Comparison of ENCODE assay signal across 8 cellular contexts in the genomic region with DNA sequence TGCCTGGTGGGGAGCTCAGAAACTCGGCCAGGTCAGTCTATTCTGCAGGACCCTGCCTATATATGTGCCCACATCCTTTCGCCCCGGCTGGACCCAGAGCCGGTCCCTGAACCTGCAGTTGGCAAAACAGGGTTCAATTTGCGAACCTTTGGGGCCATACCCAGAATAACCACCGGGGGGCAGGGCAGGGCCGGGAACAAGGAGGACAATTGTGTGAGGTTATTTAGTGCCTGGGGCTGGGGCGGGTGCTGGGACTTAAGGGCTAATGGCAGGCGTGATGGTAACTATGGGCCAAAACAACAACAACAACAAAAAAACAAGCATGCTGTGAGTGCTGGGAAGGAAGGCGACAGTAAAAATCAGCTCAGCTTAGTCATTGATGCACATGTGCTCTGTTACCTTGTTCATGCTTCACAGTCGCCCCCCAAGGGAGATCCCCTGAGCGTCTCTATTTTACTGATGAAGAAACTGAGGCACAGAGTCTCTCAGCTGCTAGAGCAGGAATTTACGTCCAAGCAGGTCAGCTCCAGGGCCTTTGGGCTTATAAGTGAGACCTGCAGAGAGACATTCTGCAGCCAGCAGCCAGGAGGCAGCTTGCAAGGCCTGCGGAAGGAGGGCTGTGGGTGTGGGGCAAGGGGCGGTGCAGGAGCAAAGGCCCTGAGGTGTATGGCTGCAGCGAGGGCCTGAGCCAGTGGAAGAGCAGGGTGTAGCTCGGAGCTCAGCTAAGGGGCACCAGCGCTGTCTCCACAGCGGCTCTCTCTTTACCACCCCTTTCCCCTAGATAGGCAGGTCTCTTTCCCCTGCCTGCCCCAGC.
A peak's percentile ranks its signal among the peaks of the same experiment; 100 is the strongest.
DNase-seq lines count a peak whose midpoint lies in the region; ATAC-seq, FAIRE-seq and TF ChIP-seq lines count a peak whose summit lies in the region.

No MANE protein-coding gene starts in this region.

- peaks cover 2% of the 10 kb centered on the region for H3K27me3 Mint-ChIP-seq in activated CD4-positive, alpha-beta T cell treated with anti-CD3 and anti-CD28 coated beads, Interleukin-2, amount 10 ng/mL, durations not matched to agents 7 days and 5 days

- no peak overlapping the region for H3K27ac Mint-ChIP-seq in activated CD4-positive, alpha-beta T cell treated with anti-CD3 and anti-CD28 coated beads, Interleukin-2, amount 10 ng/mL, durations not matched to agents 7 days and 5 days

- peak; percentile 88 for TF ChIP-seq CTCF in AG09309 (IDR thresholded peaks at IDR 0.05; ENCODE audit: control insufficient read depth, insufficient read depth, low read depth, low read length, missing control alignments)

- H3K9me3 Mint-ChIP-seq in activated CD4-positive, alpha-beta T cell treated with anti-CD3 and anti-CD28 coated beads, Interleukin-2, amount 10 ng/mL, durations not matched to agents 7 days and 5 days: no peaks in the 10 kb centered on the region

- CTCF ChIA-PET in activated CD4-positive, alpha-beta T cell treated with anti-CD3 and anti-CD28 coated beads, Interleukin-2, amount 10 ng/mL, durations not matched to agents 7 days and 5 days (lab: Charles Lee): interaction anchor here (0.9 to 1.5 kb wide), 4 partner anchors 9 to 320 kb away, joined by 3 to 6 read pairs (median 4); no protein-coding TSS in a partner anchor

- DNase-seq in AG09309 (ENCODE audit: low read depth) (no peak), GM19239 (ENCODE audit: insufficient read length, low spot score) (peak; percentile 66), NCI-H2171 (lab: John Stamatoyannopoulos, UW) (peak; percentile 11), ecto neural progenitor cell (ENCODE audit: low spot score) (peak; percentile 87), lung microvascular endothelial cell (ENCODE audit: low read depth in 2 of 2) (peak; percentile 61 to 65)
- DNase-seq in activated CD4-positive, alpha-beta T cell treated with anti-CD3 and anti-CD28 coated beads, Interleukin-2, amount 10 ng/mL, durations not matched to agents 7 days and 5 days: peak; percentile 73
- peak; percentile 44 to 55 for DNase-seq in stimulated activated CD8-positive, alpha-beta memory T cell treated with anti-CD3 and anti-CD28 coated beads, Interleukin-2, amount 100 ng/mL, for 48 hours (ENCODE audit: low read depth in 2 of 2)

- no peak overlapping the region for H3K4me3 ChIP-seq in AG09309 (ENCODE audit: control insufficient read depth, low read depth, low read length)

- H3K36me3 Mint-ChIP-seq in activated CD4-positive, alpha-beta T cell treated with anti-CD3 and anti-CD28 coated beads, Interleukin-2, amount 10 ng/mL, durations not matched to agents 7 days and 5 days (ENCODE audit: low read depth): no peaks in the 10 kb centered on the region

- ATAC-seq in HG03520 (IDR thresholded peaks at IDR 0.05; ENCODE audit: unreplicated experiment): no peak

- POLR2A ChIA-PET in activated CD4-positive, alpha-beta T cell treated with anti-CD3 and anti-CD28 coated beads, Interleukin-2, amount 10 ng/mL, durations not matched to agents 7 days and 5 days (lab: Charles Lee): interaction anchor here (0.6 kb wide), 1 partner anchor 62 kb away, joined by 4 read pairs; no protein-coding TSS in a partner anchor

- H3K4me1 Mint-ChIP-seq in activated CD4-positive, alpha-beta T cell treated with anti-CD3 and anti-CD28 coated beads, Interleukin-2, amount 10 ng/mL, durations not matched to agents 7 days and 5 days: no peaks in the 10 kb centered on the region

- peak; percentile 73 for FAIRE-seq in GM19239 (lab: Jason Lieb, UNC)

- no peak overlapping the region for H3K4me3 Mint-ChIP-seq in activated CD4-positive, alpha-beta T cell treated with anti-CD3 and anti-CD28 coated beads, Interleukin-2, amount 10 ng/mL, durations not matched to agents 7 days and 5 days
